ENCODE assay signal across 15 cellular contexts in genomic region chr2:241302759-241303651, GRCh38. TPM values are rescaled to one million over a fixed set of nuclear protein-coding genes. Genes with fewer than 3 reads are reported as not detected.
DNase-seq lines count a peak whose midpoint lies in the region; ATAC-seq and TF ChIP-seq lines count a peak whose summit lies in the region.
"Had no signal": no experiment of that assay in that cellular context is flagged by ENCODE, and none has a peak within 500 bp of the region (broad histone marks: within the 10 kb centered on the region; RNA-seq: fewer than 3 reads in every experiment).

No MANE protein-coding gene starts in this region.

- peaks cover 0 to 1% (median 0%) of the 10 kb centered on the region in 3 donors for H3K36me3 Mint-ChIP-seq in CD8-positive, alpha-beta memory T cell
- H3K36me3 Mint-ChIP-seq in glutamatergic neuron (ENCODE audit: unreplicated experiment) (no peaks in the 10 kb centered on the region), nephron progenitor cell (ENCODE audit: low read depth) (peaks cover 6% of the 10 kb centered on the region)
- peaks cover 10% of the 10 kb centered on the region for H3K36me3 Mint-ChIP-seq in activated naive CD4-positive, alpha-beta T cell treated with anti-CD3 and anti-CD28 coated beads, Interleukin-2, amount 10 ng/mL, durations not matched to agents 7 days and 5 days

- H3K4me3 ChIP-seq in CD8-positive, alpha-beta memory T cell (ENCODE audit: low read length): no peak overlapping the region
- H3K4me3 ChIP-seq: gastrocnemius medialis had no signal

- peak overlapping the region in 7 of 8 donors; percentile 44 to 95 (median 80) for H3K27ac Mint-ChIP-seq in CD8-positive, alpha-beta memory T cell
- H3K27ac Mint-ChIP-seq in glutamatergic neuron (ENCODE audit: unreplicated experiment): peak overlapping the region; percentile 69
- peak overlapping the region; percentile 60 for H3K27ac Mint-ChIP-seq in nephron progenitor cell
- H3K27ac Mint-ChIP-seq in activated naive CD4-positive, alpha-beta T cell treated with anti-CD3 and anti-CD28 coated beads, Interleukin-2, amount 10 ng/mL, durations not matched to agents 7 days and 5 days: no peak overlapping the region

- ATAC-seq in HG03457 (IDR thresholded peaks at IDR 0.05; ENCODE audit: unreplicated experiment): no peak
- ATAC-seq: gastrocnemius medialis; naive thymus-derived CD8-positive, alpha-beta T cell had no signal

- H3K27ac ChIP-seq in CD8-positive, alpha-beta memory T cell (ENCODE audit: low read depth, low read length): no peak overlapping the region

- POLR2A ChIA-PET in CD8-positive, alpha-beta memory T cell (lab: Charles Lee): no interaction called here

- H3K4me1 ChIP-seq in CD8-positive, alpha-beta memory T cell (ENCODE audit: insufficient read depth, low read length): peaks cover 36% of the 10 kb centered on the region
- H3K4me1 ChIP-seq: Caco-2 had no signal

- no peaks in the 10 kb centered on the region for H3K27me3 Mint-ChIP-seq in CD8-positive, alpha-beta memory T cell
- H3K27me3 Mint-ChIP-seq in glutamatergic neuron (ENCODE audit: unreplicated experiment) (peaks cover 2% of the 10 kb centered on the region), nephron progenitor cell (ENCODE audit: low read depth, poor library complexity) (no peaks in the 10 kb centered on the region)
- H3K27me3 Mint-ChIP-seq in activated naive CD4-positive, alpha-beta T cell treated with anti-CD3 and anti-CD28 coated beads, Interleukin-2, amount 10 ng/mL, durations not matched to agents 7 days and 5 days: no peaks in the 10 kb centered on the region
- H3K27me3 Mint-ChIP-seq: naive thymus-derived CD8-positive, alpha-beta T cell had no signal

- TF ChIP-seq CTCF in glutamatergic neuron (IDR thresholded peaks at IDR 0.05; ENCODE audit: partially characterized antibody, unreplicated experiment) (no peak), nephron progenitor cell (IDR thresholded peaks at IDR 0.05) (no peak)

- no peaks in the 10 kb centered on the region for H3K27me3 ChIP-seq in CD8-positive, alpha-beta memory T cell (ENCODE audit: insufficient read depth, low read length, poor library complexity, severe bottlenecking)
- H3K27me3 ChIP-seq: gastrocnemius medialis had no signal

- H3K4me1 Mint-ChIP-seq in CD8-positive, alpha-beta memory T cell: peaks cover 54 to 71% (median 66%) of the 10 kb centered on the region in 3 donors
- H3K4me1 Mint-ChIP-seq in glutamatergic neuron (ENCODE audit: low read depth, unreplicated experiment) (peaks cover 35% of the 10 kb centered on the region), nephron progenitor cell (peaks cover 41% of the 10 kb centered on the region)
- peaks cover 47% of the 10 kb centered on the region for H3K4me1 Mint-ChIP-seq in activated naive CD4-positive, alpha-beta T cell treated with anti-CD3 and anti-CD28 coated beads, Interleukin-2, amount 10 ng/mL, durations not matched to agents 7 days and 5 days

- no peak for DNase-seq in CD8-positive, alpha-beta memory T cell
- DNase-seq in NCI-H524 treated with DMSO at 0.1 percent for 48 hours (lab: John Stamatoyannopoulos, UW): peak; percentile 25
- DNase-seq in glutamatergic neuron: no peak
- no peak for DNase-seq in nephron progenitor cell
- no peak for DNase-seq in activated naive CD4-positive, alpha-beta T cell (lab: John Stamatoyannopoulos, UW)
- no peak for DNase-seq in activated naive CD4-positive, alpha-beta T cell treated with anti-CD3 and anti-CD28 coated beads, Interleukin-2, amount 10 ng/mL, durations not matched to agents 7 days and 5 days
- DNase-seq in SIG-M5 (lab: John Stamatoyannopoulos, UW): no peak
- DNase-seq: activated CD4-positive, alpha-beta T cell treated with anti-CD3 and anti-CD28 coated beads, Interleukin-2, amount 50 U/mL, for 1 hour; activated effector memory CD4-positive, alpha-beta T cell treated with Interleukin-2 at 50 U/mL for 16 hours; Caco-2; caudate nucleus; gastrocnemius medialis; naive thymus-derived CD8-positive, alpha-beta T cell; NCI-H345 had no signal

- H3K9me3 Mint-ChIP-seq in CD8-positive, alpha-beta memory T cell: no peaks in the 10 kb centered on the region
- H3K9me3 Mint-ChIP-seq in glutamatergic neuron (ENCODE audit: unreplicated experiment): no peaks in the 10 kb centered on the region
- H3K9me3 Mint-ChIP-seq in nephron progenitor cell: no peaks in the 10 kb centered on the region
- H3K9me3 Mint-ChIP-seq in activated naive CD4-positive, alpha-beta T cell treated with anti-CD3 and anti-CD28 coated beads, Interleukin-2, amount 10 ng/mL, durations not matched to agents 7 days and 5 days: no peaks in the 10 kb centered on the region
- H3K9me3 Mint-ChIP-seq: naive thymus-derived CD8-positive, alpha-beta T cell had no signal

- CTCF ChIA-PET in CD8-positive, alpha-beta memory T cell (lab: Charles Lee): interaction anchor here (0.9 to 1.2 kb wide), 2 partner anchors 11 to 225 kb away, joined by 3 read pairs; no protein-coding TSS in a partner anchor
- CTCF ChIA-PET in activated naive CD4-positive, alpha-beta T cell treated with anti-CD3 and anti-CD28 coated beads, Interleukin-2, amount 10 ng/mL, durations not matched to agents 7 days and 5 days (lab: Charles Lee): interaction anchor here (0.6 kb wide), 1 partner anchor 295 kb away, joined by 3 read pairs; no protein-coding TSS in a partner anchor

- no peaks in the 10 kb centered on the region for H3K36me3 ChIP-seq in CD8-positive, alpha-beta memory T cell (ENCODE audit: insufficient read depth, low read length)
- H3K36me3 ChIP-seq: gastrocnemius medialis had no signal

- no peaks in the 10 kb centered on the region for H3K9me3 ChIP-seq in CD8-positive, alpha-beta memory T cell (ENCODE audit: low read length)
- H3K9me3 ChIP-seq: Caco-2, gastrocnemius medialis had no signal

- H3K4me3 Mint-ChIP-seq in CD8-positive, alpha-beta memory T cell: peak overlapping the region in 2 of 7 donors; percentile 15 to 49
- peak overlapping the region; percentile 20 for H3K4me3 Mint-ChIP-seq in glutamatergic neuron (ENCODE audit: unreplicated experiment)
- H3K4me3 Mint-ChIP-seq in nephron progenitor cell: no peak overlapping the region
- H3K4me3 Mint-ChIP-seq in activated naive CD4-positive, alpha-beta T cell treated with anti-CD3 and anti-CD28 coated beads, Interleukin-2, amount 10 ng/mL, durations not matched to agents 7 days and 5 days: no peak overlapping the region
- H3K4me3 Mint-ChIP-seq: naive thymus-derived CD8-positive, alpha-beta T cell had no signal

RNA-seq across cellular contexts. Expression of gene HDLBP, which starts 12.5 kb away (rescaled TPM):
- total RNA-seq in CD8-positive, alpha-beta memory T cell: 100 to 1,000 TPM; 307 to 313 TPM
- polyA plus RNA-seq in CD8-positive, alpha-beta memory T cell: 70.0 TPM
- 216 TPM for total RNA-seq in glutamatergic neuron (ENCODE audit: unreplicated experiment)

RNA-seq across cellular contexts. Expression of gene SEPTIN2, which starts 12.7 kb away (rescaled TPM):
- 100 to 1,000 TPM; 301 to 319 TPM for total RNA-seq in CD8-positive, alpha-beta memory T cell
- 187 TPM for polyA plus RNA-seq in CD8-positive, alpha-beta memory T cell
- total RNA-seq in glutamatergic neuron (ENCODE audit: unreplicated experiment): 302 TPM

RNA-seq across cellular contexts. Expression of gene FARP2, which starts 53.1 kb away (rescaled TPM):
- 10 to 100 TPM; 32.8 to 36.0 TPM for total RNA-seq in CD8-positive, alpha-beta memory T cell
- polyA plus RNA-seq in CD8-positive, alpha-beta memory T cell: 10.4 TPM
- 67.7 TPM for total RNA-seq in glutamatergic neuron (ENCODE audit: unreplicated experiment)
